Comparison of ENCODE assay signal across 8 cellular contexts in genomic region chr2:239278941-239279365, GRCh38.
DNase-seq lines count a peak whose midpoint lies in the region; ATAC-seq and TF ChIP-seq lines count a peak whose summit lies in the region.
"Had no signal": no experiment of that assay in that cellular context is flagged by ENCODE, and none has a peak within 500 bp of the region (broad histone marks: within the 10 kb centered on the region; RNA-seq: fewer than 3 reads in every experiment).

No MANE protein-coding gene starts in this region.

- H3K14ac ChIP-seq in IMR-90 (replicated peaks; ENCODE audit: low read depth, low read length): 0 out of 2 replicates have a peak overlapping the region, but pooled peaks have one; percentile 18

- peaks cover 23% of the 10 kb centered on the region for H3K9me1 ChIP-seq in IMR-90 (ENCODE audit: insufficient read depth, low read length)

- dilution Hi-C loops in IMR-90 (cut with HindIII; ENCODE audit: low sequenced_read_pairs, unreplicated experiment): no loop called here

- TF ChIP-seq RAD21 in IMR-90 (IDR thresholded peaks at IDR 0.05; ENCODE audit: low read length): no peak

- CTCF ChIA-PET in CD4-positive, alpha-beta T cell (lab: Charles Lee): no interaction called here
- CTCF ChIA-PET in IMR-90 (lab: Yijun Ruan, JAX): no interaction called here

- H3K4me1 ChIP-seq in IMR-90 (ENCODE audit: control insufficient read depth, insufficient read depth, low read length): peaks cover 43% of the 10 kb centered on the region

- no CpG with 5 or more reads among the region's 4 CpGs for whole genome bisulfite sequencing in IMR-90 (ENCODE audit: extremely low coverage in 2 of 2, insufficient read length in 1 of 2), 2 experiments

- intact Hi-C loops in CD4-positive, alpha-beta T cell (cut with DNase I, micrococcal nuclease): no loop called here
- intact Hi-C loops in IMR-90 (cut with micrococcal nuclease): no loop called here

- TF ChIP-seq POLR2A in IMR-90 (IDR thresholded peaks at IDR 0.05; ENCODE audit: low read depth, low read length): no peak

- H3K4me1 Mint-ChIP-seq in CD4-positive, alpha-beta T cell (ENCODE audit: low read depth): peaks cover 39% of the 10 kb centered on the region
- H3K4me1 Mint-ChIP-seq in osteocyte (ENCODE audit: unreplicated experiment): peaks cover 13% of the 10 kb centered on the region
- peaks cover 6% of the 10 kb centered on the region for H3K4me1 Mint-ChIP-seq in endothelial cell (ENCODE audit: unreplicated experiment)

- H3K27me3 ChIP-seq in CD4-positive, alpha-beta T cell (ENCODE audit: control insufficient read depth, insufficient read depth, low read length): no peaks in the 10 kb centered on the region
- H3K27me3 ChIP-seq in IMR-90 (ENCODE audit: control insufficient read depth, insufficient read depth, low read length): no peaks in the 10 kb centered on the region

- peak overlapping the region; percentile 81 for H2BK120ac ChIP-seq in IMR-90 (ENCODE audit: low read depth, low read length)

- peak overlapping the region; percentile 38 to 76; a peak in 3 of 4 replicates for H4K8ac ChIP-seq in IMR-90 (ENCODE audit: low read depth in 2 of 2, low read length in 2 of 2)

- H3K9me3 Mint-ChIP-seq in CD4-positive, alpha-beta T cell: no peaks in the 10 kb centered on the region
- H3K9me3 Mint-ChIP-seq in osteocyte (ENCODE audit: unreplicated experiment) (no peaks in the 10 kb centered on the region), endothelial cell (ENCODE audit: unreplicated experiment) (no peaks in the 10 kb centered on the region)

- DNase-seq in CD4-positive, alpha-beta T cell: no peak
- DNase-seq in IMR-90 (no peak), coronary artery (ENCODE audit: low spot score) (peak; percentile 72), osteocyte (ENCODE audit: extremely low spot score, unreplicated experiment) (no peak), SHP77 (lab: John Stamatoyannopoulos, UW) (no peak), endothelial cell (ENCODE audit: low spot score) (no peak), HPDE6-E6E7 (ENCODE audit: extremely low spot score) (no peak)
- DNase-seq: activated naive CD4-positive, alpha-beta T cell treated with anti-CD3 and anti-CD28 coated beads, Interleukin-2, amount 50 U/mL, for 16 hours had no signal

- no peaks in the 10 kb centered on the region for H3K36me3 ChIP-seq in IMR-90 (ENCODE audit: control insufficient read depth, insufficient read depth, low read length)

- H3K9me3 ChIP-seq in CD4-positive, alpha-beta T cell (ENCODE audit: control insufficient read depth, low read length): no peaks in the 10 kb centered on the region
- H3K9me3 ChIP-seq in IMR-90 (ENCODE audit: control insufficient read depth, insufficient read depth, low read length): no peaks in the 10 kb centered on the region

- H2BK20ac ChIP-seq in IMR-90 (ENCODE audit: low read depth, low read length): peak overlapping the region; percentile 48; the same call in 1 of the 2 replicates

- no peak overlapping the region for H3K4me3 ChIP-seq in IMR-90 (ENCODE audit: insufficient read depth, low read depth, low read length)
- no peak overlapping the region for H3K4me3 ChIP-seq in coronary artery

- no peaks in the 10 kb centered on the region for H3K27me3 Mint-ChIP-seq in CD4-positive, alpha-beta T cell
- H3K27me3 Mint-ChIP-seq in osteocyte (ENCODE audit: unreplicated experiment): no peaks in the 10 kb centered on the region
- peaks cover 1% of the 10 kb centered on the region for H3K27me3 Mint-ChIP-seq in endothelial cell (ENCODE audit: unreplicated experiment)

- H2AK9ac ChIP-seq in IMR-90 (replicated peaks; ENCODE audit: low read depth, low read length, poor library complexity): peak overlapping the region; percentile 81

- H3K9ac ChIP-seq in IMR-90 (ENCODE audit: low read depth, low read length): no peak overlapping the region

- peak overlapping the region; percentile 82 for H2AK5ac ChIP-seq in IMR-90 (ENCODE audit: low read depth, low read length)

- H2AFZ ChIP-seq in IMR-90 (replicated peaks; ENCODE audit: low read length, poor library complexity): no peak overlapping the region

- H2BK5ac ChIP-seq in IMR-90 (ENCODE audit: low read depth, low read length, poor library complexity, severe bottlenecking): peak overlapping the region; percentile 88

- no peak overlapping the region for H3K4me3 Mint-ChIP-seq in CD4-positive, alpha-beta T cell
- H3K4me3 Mint-ChIP-seq in osteocyte (ENCODE audit: unreplicated experiment): no peak overlapping the region
- H3K4me3 Mint-ChIP-seq in endothelial cell (ENCODE audit: unreplicated experiment): no peak overlapping the region

- peak overlapping the region; percentile 63 for H3K27ac Mint-ChIP-seq in CD4-positive, alpha-beta T cell
- H3K27ac Mint-ChIP-seq in osteocyte (ENCODE audit: unreplicated experiment): peak overlapping the region; percentile 68
- H3K27ac Mint-ChIP-seq in endothelial cell (ENCODE audit: unreplicated experiment): no peak overlapping the region

- 0 out of 2 replicates have a peak overlapping the region, but pooled peaks have one; percentile 1 for H4K5ac ChIP-seq in IMR-90 (ENCODE audit: low read depth, low read length)

- peak overlapping the region; percentile 89 for H3K4ac ChIP-seq in IMR-90 (ENCODE audit: low read depth, low read length)

- peak overlapping the region; percentile 4; the same call in 1 of the 2 replicates for H3K23ac ChIP-seq in IMR-90 (ENCODE audit: low read depth, low read length)

- H2BK15ac ChIP-seq in IMR-90 (ENCODE audit: low read depth, low read length): peak overlapping the region; percentile 40; the same call in 1 of the 3 replicates

- TF ChIP-seq CTCF in CD4-positive, alpha-beta T cell (IDR thresholded peaks at IDR 0.05): no peak
- TF ChIP-seq CTCF in IMR-90 (conservative IDR thresholded peaks at IDR 0.05; ENCODE audit: low read depth, low read length): no peak
- no peak for TF ChIP-seq CTCF in coronary artery (IDR thresholded peaks at IDR 0.05)
- no peak for TF ChIP-seq CTCF in osteocyte (IDR thresholded peaks at IDR 0.05)
- TF ChIP-seq CTCF in endothelial cell (IDR thresholded peaks at IDR 0.05; ENCODE audit: unreplicated experiment): no peak

- H3K27ac ChIP-seq in CD4-positive, alpha-beta T cell (ENCODE audit: low read depth, low read length): no peak overlapping the region
- H3K27ac ChIP-seq in IMR-90 (ENCODE audit: insufficient read depth, low read length) (no peak overlapping the region), coronary artery (peak overlapping the region in 1 of 2 donors; percentile 4)

- in situ Hi-C loops in IMR-90 (cut with MboI; ENCODE audit: low sequenced_read_pairs): loop anchor here (10.0 kb wide), 1 partner anchor 116 kb away; no protein-coding TSS in a partner anchor

- peaks cover 32 to 87% of the 10 kb centered on the region in 2 experiments for H3K79me1 ChIP-seq in IMR-90 (ENCODE audit: low read depth in 1 of 2, low read length in 2 of 2)

- H3K56ac ChIP-seq in IMR-90 (ENCODE audit: extremely low read depth, insufficient read depth, low read length): no peak overlapping the region

- H4K91ac ChIP-seq in IMR-90 (ENCODE audit: insufficient read depth, low read depth, low read length): peak overlapping the region; percentile 88

- H3K18ac ChIP-seq in IMR-90 (ENCODE audit: low read depth, low read length): peak overlapping the region; percentile 66; the same call in 1 of the 2 replicates

- H4K20me1 ChIP-seq in IMR-90 (ENCODE audit: insufficient read depth, low read length): no peaks in the 10 kb centered on the region

- H3K36me3 Mint-ChIP-seq in CD4-positive, alpha-beta T cell (ENCODE audit: low read depth): no peaks in the 10 kb centered on the region
- H3K36me3 Mint-ChIP-seq in osteocyte (ENCODE audit: unreplicated experiment) (no peaks in the 10 kb centered on the region), endothelial cell (ENCODE audit: low read depth, unreplicated experiment) (no peaks in the 10 kb centered on the region)

- no TSS peak for BruUV-seq in IMR-90 (replicated peaks; lab: Mats Ljungman, UMichigan)

- no peak for ATAC-seq in CD4-positive, alpha-beta T cell (ENCODE audit: poor library complexity)
- peak; percentile 4; the same call in 1 of the 2 replicates for ATAC-seq in IMR-90 (ENCODE audit: low read depth)

- POLR2A ChIA-PET in CD4-positive, alpha-beta T cell (lab: Charles Lee): interaction anchor here (0.5 to 2.1 kb wide), 2 partner anchors 11 to 403 kb away, joined by 3 to 6 read pairs; no protein-coding TSS in a partner anchor
- POLR2A ChIA-PET in IMR-90 (lab: Charles Lee; ENCODE audit: unreplicated experiment): no interaction called here

- H3K4me2 ChIP-seq in IMR-90 (ENCODE audit: low read depth, low read length): no peak overlapping the region

TF ChIP-seq in IMR-90, 13 proteins besides CTCF, POLR2A, EP300 and RAD21:
- TF ChIP-seq MXI1 (IDR thresholded peaks at IDR 0.05; ENCODE audit: borderline replicate concordance, low read depth, low read length) (no peak), FOS (IDR thresholded peaks at IDR 0.05; ENCODE audit: low read depth, low read length) (0 out of 2 replicates have a peak, but pooled peaks have one; percentile 32)
